ENCODE assay signal across 8 cellular contexts in genomic region chr4:45992728-45993127, GRCh38.
"Had no signal": no experiment of that assay in that cellular context is flagged by ENCODE, and none has a peak within 500 bp of the region (broad histone marks: within the 10 kb centered on the region; RNA-seq: fewer than 3 reads in every experiment).

No MANE protein-coding gene starts in this region.

- H3K36me3 ChIP-seq: HAP-1 had no signal

- H3K4me1 ChIP-seq: HAP-1 had no signal

- H3K4me3 ChIP-seq: GM23248, HAP-1 had no signal

- FAIRE-seq: HTR-8/SVneo had no signal

- H3K9me3 ChIP-seq: HAP-1 had no signal

- ATAC-seq: HCT116 had no signal

- H2AFZ ChIP-seq: GM23248 had no signal

- H3K27ac ChIP-seq: GM23248 had no signal

- H3K9ac ChIP-seq: GM23248 had no signal

- DNase-seq: GM23248, GOT3, H7, HFFc6, KBM-7 had no signal
